8 cellular contexts compared by ENCODE assay signal in the genomic region with DNA sequence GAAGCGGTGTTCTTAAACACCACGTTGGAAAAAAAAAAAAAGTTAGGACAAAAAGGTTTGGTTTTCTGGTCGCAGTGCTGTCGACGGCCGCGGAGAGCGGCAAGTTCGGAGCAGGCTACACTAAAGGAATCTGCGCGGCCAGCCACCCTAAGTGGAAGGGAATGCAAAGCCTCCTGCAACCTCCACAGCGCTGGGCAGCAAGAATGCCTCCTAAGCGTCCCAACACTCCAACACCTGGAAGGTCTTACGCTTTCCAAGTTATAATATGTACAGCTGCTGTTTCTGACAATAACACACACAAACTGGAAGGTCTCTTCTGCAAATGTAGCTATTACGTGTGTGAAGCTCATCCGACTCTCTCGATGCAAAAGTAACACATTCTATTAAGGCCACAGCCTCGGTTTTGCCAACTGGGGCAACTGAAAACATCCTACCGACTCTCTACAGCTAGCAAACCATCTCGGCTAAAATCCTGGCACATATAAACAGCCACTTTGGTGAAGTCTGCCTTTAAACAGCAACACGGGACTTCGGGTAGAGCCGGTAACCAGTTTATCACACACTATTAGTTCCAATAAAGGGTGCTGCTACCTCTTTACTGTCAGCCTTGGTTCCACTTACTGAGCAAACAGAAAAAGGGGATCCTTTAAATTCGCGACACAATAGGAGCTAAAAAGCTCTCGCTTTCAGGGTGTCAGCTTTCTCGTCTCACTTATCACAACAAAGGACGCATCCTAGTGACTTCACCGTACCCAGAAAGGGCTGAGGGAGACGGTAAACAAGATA. TPM values are rescaled to one million over a fixed set of nuclear protein-coding genes. Genes with fewer than 3 reads are reported as not detected.
DNase-seq lines count a peak whose midpoint lies in the region; ATAC-seq and TF ChIP-seq lines count a peak whose summit lies in the region.

No MANE protein-coding gene starts in this region.

- no peaks in the 10 kb centered on the region for H3K36me3 Mint-ChIP-seq in activated T-helper 17 cell treated with anti-CD3 and anti-CD28 coated beads, Interleukin-2, amount 50 U/mL, for 72 hours (ENCODE audit: low read depth)
- peaks cover 4% of the 10 kb centered on the region for H3K36me3 Mint-ChIP-seq in nephron progenitor cell (ENCODE audit: low read depth)

- H3K4me3 ChIP-seq in HFF-Myc (replicated peaks; ENCODE audit: low read depth, low read length) (peak overlapping the region; percentile 88), aorta (ENCODE audit: low read length in 2 of 2) (peak overlapping the region; percentile 82 to 92)

- peak overlapping the region; percentile 74 for H3K27ac ChIP-seq in foreskin keratinocyte
- H3K27ac ChIP-seq in aorta (ENCODE audit: low read depth in 1 of 2, low read length in 2 of 2), result peak overlapping the region; percentile 10 to 97

- TF ChIP-seq CTCF in GM10266 (IDR thresholded peaks at IDR 0.05; ENCODE audit: control insufficient read depth, insufficient read depth, low read depth, missing control alignments) (no peak), HFF-Myc (IDR thresholded peaks at IDR 0.05; ENCODE audit: low read depth, low read length, missing control alignments) (no peak), foreskin keratinocyte (conservative IDR thresholded peaks at IDR 0.05) (no peak), nephron progenitor cell (IDR thresholded peaks at IDR 0.05) (no peak)

- intact Hi-C loops in aorta (cut with DNase I), result loop anchor here (2.0 kb wide), 2 partner anchors 111 to 179 kb away; partner anchors contain the start of genes LIAS (in 1 of the 2), RPL9 (in 1 of the 2) and UGDH (in 1 of the 2)

- ATAC-seq in activated T-helper 17 cell treated with anti-CD3 and anti-CD28 coated beads, Interleukin-2, amount 50 U/mL, for 72 hours (replicated peaks), result peak; percentile 33
- peak; percentile 21 for ATAC-seq in foreskin keratinocyte
- peak; percentile 65 for ATAC-seq in aorta (ENCODE audit: low FRiP score)

- H3K4me3 Mint-ChIP-seq in activated T-helper 17 cell treated with anti-CD3 and anti-CD28 coated beads, Interleukin-2, amount 50 U/mL, for 72 hours, result peak overlapping the region; percentile 95
- peak overlapping the region; percentile 90 for H3K4me3 Mint-ChIP-seq in nephron progenitor cell

- no peaks in the 10 kb centered on the region for H3K36me3 ChIP-seq in aorta (ENCODE audit: control insufficient read depth in 1 of 2, insufficient read depth in 2 of 2, low read length in 1 of 2)

- WGBS in aorta, 2 donors, result 0 to 1% methylated on average over 30 of the region's 30 CpGs

- H3K27me3 Mint-ChIP-seq in activated T-helper 17 cell treated with anti-CD3 and anti-CD28 coated beads, Interleukin-2, amount 50 U/mL, for 72 hours, result no peaks in the 10 kb centered on the region
- no peaks in the 10 kb centered on the region for H3K27me3 Mint-ChIP-seq in nephron progenitor cell (ENCODE audit: low read depth, poor library complexity)

- no peaks in the 10 kb centered on the region for H3K9me3 Mint-ChIP-seq in activated T-helper 17 cell treated with anti-CD3 and anti-CD28 coated beads, Interleukin-2, amount 50 U/mL, for 72 hours
- H3K9me3 Mint-ChIP-seq in nephron progenitor cell, result no peaks in the 10 kb centered on the region

- no peaks in the 10 kb centered on the region for H3K27me3 ChIP-seq in foreskin keratinocyte
- H3K27me3 ChIP-seq in aorta (ENCODE audit: control insufficient read depth in 1 of 2, insufficient read depth in 2 of 2, low read length in 1 of 2), result no peaks in the 10 kb centered on the region

- peaks cover 13% of the 10 kb centered on the region for H3K4me1 Mint-ChIP-seq in activated T-helper 17 cell treated with anti-CD3 and anti-CD28 coated beads, Interleukin-2, amount 50 U/mL, for 72 hours
- H3K4me1 Mint-ChIP-seq in nephron progenitor cell, result peaks cover 38% of the 10 kb centered on the region

- DNase-seq in GM10266 (ENCODE audit: extremely low spot score), result peak; percentile 25
- no peak for DNase-seq in HFF-Myc (ENCODE audit: extremely low read depth, low read depth)
- peak; percentile 25 for DNase-seq in NCI-H226
- peak; percentile 30 to 64 for DNase-seq in foreskin keratinocyte
- peak; percentile 63 for DNase-seq in nephron progenitor cell
- peak; percentile 74 to 82 for DNase-seq in aorta
- no peak for DNase-seq in SIG-M5 treated with dmso at 0.1 percent for 504 hours (lab: John Stamatoyannopoulos, UW; ENCODE audit: unreplicated experiment)

- peak overlapping the region; percentile 85 for H3K27ac Mint-ChIP-seq in activated T-helper 17 cell treated with anti-CD3 and anti-CD28 coated beads, Interleukin-2, amount 50 U/mL, for 72 hours
- H3K27ac Mint-ChIP-seq in nephron progenitor cell, result peak overlapping the region; percentile 99

- H3K4me1 ChIP-seq in foreskin keratinocyte, result peaks cover 7% of the 10 kb centered on the region
- no peaks in the 10 kb centered on the region for H3K4me1 ChIP-seq in aorta (ENCODE audit: control insufficient read depth in 1 of 2, insufficient read depth in 2 of 2, low read length in 2 of 2)

- H3K9me3 ChIP-seq in aorta (ENCODE audit: control insufficient read depth, low read length), result no peaks in the 10 kb centered on the region

RNA-seq across cellular contexts. Expression of gene SMIM14, which starts 0.9 kb away (rescaled TPM):
- total RNA-seq in activated T-helper 17 cell treated with anti-CD3 and anti-CD28 coated beads, Interleukin-2, amount 50 U/mL, for 72 hours, result 1 to 10 TPM; 2.6 to 2.9 TPM
- 5.5 and 10.4 TPM in 2 replicates for total RNA-seq in foreskin keratinocyte
- polyA plus RNA-seq in foreskin keratinocyte, result 4.3 and 5.3 TPM in 2 replicates
- total RNA-seq in aorta, result 10 to 100 TPM; 68.5 to 72.1 TPM
- 10 to 100 TPM; 28.5 to 44.1 TPM for polyA plus RNA-seq in aorta

Comparison
In these comparisons a context has a peak if more than half of its experiments do, and no peak if none do; other contexts are left out.
1. DNase-seq: peak in GM10266 (single experiment), NCI-H226 (single experiment), foreskin keratinocyte (2 of 2), nephron progenitor cell (single experiment) and aorta (2 of 2); none in HFF-Myc (single experiment) and SIG-M5 treated with dmso at 0.1 percent for 504 hours (single experiment).
2. Peak in every context shown above with its lines, with median percentiles within 50 percentile points of each other: ATAC-seq.